9 cellular contexts compared by ENCODE assay signal in genomic region chr14:24274101-24274543, GRCh38. TPM values are rescaled to one million over a fixed set of nuclear protein-coding genes. Genes with fewer than 3 reads are reported as not detected.
DNase-seq lines count a peak whose midpoint lies in the region; ATAC-seq and TF ChIP-seq lines count a peak whose summit lies in the region.
"Had no signal": no experiment of that assay in that cellular context is flagged by ENCODE, and none has a peak within 500 bp of the region (broad histone marks: within the 10 kb centered on the region; RNA-seq: fewer than 3 reads in every experiment).

No MANE protein-coding gene starts in this region.

- DNase-seq in left ventricle myocardium inferior: no peak
- no peak for DNase-seq in Right ventricle myocardium superior
- DNase-seq in WERI-Rb-1: peak; percentile 56
- no peak for DNase-seq in type B pancreatic cell (ENCODE audit: extremely low spot score, unreplicated experiment)
- DNase-seq in HK-2 (ENCODE audit: unreplicated experiment): no peak
- no peak for DNase-seq in H7

- H3K4me1 Mint-ChIP-seq in type B pancreatic cell (ENCODE audit: unreplicated experiment): peaks cover 12% of the 10 kb centered on the region

- H3K36me3 Mint-ChIP-seq in type B pancreatic cell: peaks cover 5% of the 10 kb centered on the region

- H3K4me1 ChIP-seq in left ventricle myocardium inferior (peaks cover 44% of the 10 kb centered on the region), iPS-15b (ENCODE audit: control insufficient read depth, insufficient read depth, low read length) (peaks cover 3% of the 10 kb centered on the region)

- H3K9me3 Mint-ChIP-seq in type B pancreatic cell: no peaks in the 10 kb centered on the region

- peak overlapping the region; percentile 57 for H3K27ac ChIP-seq in left ventricle myocardium inferior (replicated peaks)
- peak overlapping the region; percentile 83 for H3K27ac ChIP-seq in WERI-Rb-1
- H3K27ac ChIP-seq: C4-2B had no signal

- ATAC-seq in Right ventricle myocardium superior (ENCODE audit: poor library complexity) (no peak), HG03354 (IDR thresholded peaks at IDR 0.05; ENCODE audit: poor library complexity, severe bottlenecking, unreplicated experiment) (peak; percentile 37)

- H3K4me3 Mint-ChIP-seq in type B pancreatic cell: no peak overlapping the region

- intact Hi-C loops in left ventricle myocardium inferior (cut with micrococcal nuclease): no loop called here
- intact Hi-C loops in Right ventricle myocardium superior (cut with DNase I): no loop called here

- H3K27me3 Mint-ChIP-seq in type B pancreatic cell: no peaks in the 10 kb centered on the region

- H3K36me3 ChIP-seq in left ventricle myocardium inferior (peaks cover 10% of the 10 kb centered on the region), WERI-Rb-1 (no peaks in the 10 kb centered on the region), iPS-15b (ENCODE audit: control insufficient read depth, insufficient read depth, low read length) (no peaks in the 10 kb centered on the region), H7 (replicated peaks; ENCODE audit: control insufficient read depth, insufficient read depth, low read length) (no peaks in the 10 kb centered on the region)

- no peaks in the 10 kb centered on the region for H3K27me3 ChIP-seq in left ventricle myocardium inferior (ENCODE audit: low read depth)
- no peaks in the 10 kb centered on the region for H3K27me3 ChIP-seq in WERI-Rb-1 (ENCODE audit: insufficient read depth, low read depth, severe bottlenecking)
- no peaks in the 10 kb centered on the region for H3K27me3 ChIP-seq in iPS-15b (ENCODE audit: control insufficient read depth, insufficient read depth, low read length)
- no peaks in the 10 kb centered on the region for H3K27me3 ChIP-seq in H7 (ENCODE audit: control insufficient read depth, insufficient read depth, low read length)

- no peak for TF ChIP-seq CTCF in left ventricle myocardium inferior (IDR thresholded peaks at IDR 0.05; ENCODE audit: borderline replicate concordance)
- no peak for TF ChIP-seq CTCF in WERI-Rb-1 (IDR thresholded peaks at IDR 0.05; ENCODE audit: low read depth, low read length)
- no peak for TF ChIP-seq CTCF in type B pancreatic cell (conservative IDR thresholded peaks at IDR 0.05)

- peak overlapping the region; percentile 26 for H3K9ac ChIP-seq in iPS-15b (ENCODE audit: low read depth, low read length)

- H3K9me3 ChIP-seq in left ventricle myocardium inferior (replicated peaks) (no peaks in the 10 kb centered on the region), WERI-Rb-1 (ENCODE audit: severe bottlenecking) (no peaks in the 10 kb centered on the region), iPS-15b (ENCODE audit: control insufficient read depth, insufficient read depth, low read length) (no peaks in the 10 kb centered on the region)

- no peak overlapping the region for H3K4me3 ChIP-seq in left ventricle myocardium inferior
- H3K4me3 ChIP-seq in WERI-Rb-1 (ENCODE audit: low read depth, low read length): no peak overlapping the region; the same call in 1 of the 2 replicates
- no peak overlapping the region for H3K4me3 ChIP-seq in iPS-15b (ENCODE audit: low read depth, low read length)
- H3K4me3 ChIP-seq in H7 (ENCODE audit: insufficient read depth, low read depth, low read length): no peak overlapping the region

- peak overlapping the region; percentile 6 for H3K27ac Mint-ChIP-seq in type B pancreatic cell

RNA-seq across cellular contexts. Expression of gene RABGGTA, which starts 2.7 kb away (rescaled TPM):
- total RNA-seq in left ventricle myocardium inferior: 22.3 TPM
- 20.3 TPM for total RNA-seq in Right ventricle myocardium superior
- total RNA-seq in type B pancreatic cell (ENCODE audit: low replicate concordance): 31.1 and 39.2 TPM in 2 replicates
- total RNA-seq in H7 (2014; rRNA removed; shearing (Covaris generic)): 22.8 and 25.9 TPM in 2 replicates

RNA-seq across cellular contexts. Expression of gene TGM1, which starts 11.1 kb away (rescaled TPM):
- 0.96 TPM for total RNA-seq in left ventricle myocardium inferior
- 1.1 TPM for total RNA-seq in Right ventricle myocardium superior
- 10.1 and 16.6 TPM in 2 replicates for total RNA-seq in type B pancreatic cell (ENCODE audit: low replicate concordance)
- 0.21 and 3.1 TPM in 2 replicates for total RNA-seq in H7 (2014; rRNA removed; shearing (Covaris generic))

RNA-seq across cellular contexts. Expression of gene DHRS1, which starts 25.5 kb away (rescaled TPM):
- total RNA-seq in left ventricle myocardium inferior: 6.9 TPM
- 5.2 TPM for total RNA-seq in Right ventricle myocardium superior
- total RNA-seq in type B pancreatic cell (ENCODE audit: low replicate concordance): 31.4 and 32.9 TPM in 2 replicates
- 13.5 and 18.8 TPM in 2 replicates for total RNA-seq in H7 (2014; rRNA removed; shearing (Covaris generic))

RNA-seq across cellular contexts. Expression of gene NOP9, which starts 25.5 kb away (rescaled TPM):
- 23.4 TPM for total RNA-seq in left ventricle myocardium inferior
- total RNA-seq in Right ventricle myocardium superior: 23.4 TPM
- total RNA-seq in type B pancreatic cell (ENCODE audit: low replicate concordance): 26.2 and 33.9 TPM in 2 replicates
- 27.2 and 32.4 TPM in 2 replicates for total RNA-seq in H7 (2014; rRNA removed; shearing (Covaris generic))

RNA-seq across cellular contexts. Expression of gene TINF2, which starts 31.7 kb away (rescaled TPM):
- total RNA-seq in left ventricle myocardium inferior (30.6 TPM), Right ventricle myocardium superior (28.7 TPM), type B pancreatic cell (ENCODE audit: low replicate concordance) (41.0 and 58.6 TPM in 2 replicates)
- total RNA-seq in H7 (2014; rRNA removed; shearing (Covaris generic)): 46.9 and 52.2 TPM in 2 replicates
